ENCODE assay signal across 24 cellular contexts in the genomic region with DNA sequence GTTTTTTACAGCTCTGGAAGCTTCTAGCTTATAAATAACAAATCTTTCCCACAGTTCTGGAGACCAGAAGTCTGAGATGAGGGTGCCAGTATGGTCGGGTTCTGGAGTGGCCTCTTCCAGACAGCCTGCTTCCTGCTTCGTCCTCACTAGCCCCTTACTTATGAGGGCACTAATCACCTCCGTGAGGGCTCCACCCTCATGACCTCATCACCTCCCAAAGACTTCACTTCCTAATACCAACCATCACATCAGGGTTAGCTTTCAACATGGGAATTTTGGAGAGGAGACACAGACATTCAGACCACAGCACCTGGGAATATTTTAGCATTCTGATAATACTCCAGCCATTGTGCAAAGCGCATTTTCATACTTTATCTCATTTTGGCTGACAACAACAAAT.
A peak's percentile ranks its signal among the peaks of the same experiment; 100 is the strongest.
DNase-seq lines count a peak whose midpoint lies in the region; ATAC-seq, FAIRE-seq and TF ChIP-seq lines count a peak whose summit lies in the region.
"Had no signal": no experiment of that assay in that cellular context is flagged by ENCODE, and none has a peak within 500 bp of the region (broad histone marks: within the 10 kb centered on the region; RNA-seq: fewer than 3 reads in every experiment).

No MANE protein-coding gene starts in this region.

- H2AFZ ChIP-seq in HepG2 (ENCODE audit: low read length) = no peak overlapping the region

- in situ Hi-C loops in HepG2 (cut with HindIII; ENCODE audit: extremely low pct_ligation_motif_present, low pct_unique_long_range_greater_than_20kb) = no loop called here

- intact Hi-C loops in HepG2 (cut with micrococcal nuclease; ENCODE audit: unreplicated experiment) (no loop called here), right lobe of liver (cut with DNase I) (loop anchor here in 1 of 2 donors (10.0 kb wide), 1 partner anchor 219 kb away; a partner anchor contains a TSS)
- intact Hi-C loops in dendritic cell treated with granulocyte-macrophage colony-stimulating factor and Interleukin-4, amounts not matched to agents 40 ng/mL and 50 ng/mL, for 4 days (cut with micrococcal nuclease) = no loop called here
- intact Hi-C loops in CD8-positive, alpha-beta T cell (cut with DNase I, micrococcal nuclease) = no loop called here

- TF ChIP-seq RAD21 in HepG2 (CRISPR knock-in tag; IDR thresholded peaks at IDR 0.05) = no peak

- no peaks in the 10 kb centered on the region for H3K27me3 Mint-ChIP-seq in dendritic cell treated with granulocyte-macrophage colony-stimulating factor and Interleukin-4, amounts not matched to agents 40 ng/mL and 50 ng/mL, for 4 days
- H3K27me3 Mint-ChIP-seq in CD8-positive, alpha-beta T cell (ENCODE audit: low read depth) = no peaks in the 10 kb centered on the region
- H3K27me3 Mint-ChIP-seq: B cell; CD4-positive, alpha-beta T cell had no signal

- H3K27ac ChIP-seq in HepG2 (ENCODE audit: extremely low read length, insufficient read depth, low read length) (peak overlapping the region; percentile 39), right lobe of liver (no peak overlapping the region)
- H3K27ac ChIP-seq in CD8-positive, alpha-beta T cell (ENCODE audit: low read depth, low read length) = no peak overlapping the region
- H3K27ac ChIP-seq: 22Rv1; A549; BLaER1 treated with 17β-estradiol and CSF1 and Interleukin-3, amounts not matched to agents 10 nM and 100 nM; C4-2B had no signal

- H3K36me3 ChIP-seq in HepG2 (replicated peaks in 1 of 2; ENCODE audit: control insufficient read depth in 1 of 2, insufficient read depth in 2 of 2, low read length in 2 of 2) (no peaks in the 10 kb centered on the region), right lobe of liver (no peaks in the 10 kb centered on the region)
- H3K36me3 ChIP-seq in CD8-positive, alpha-beta T cell (ENCODE audit: insufficient read depth, low read length) = no peaks in the 10 kb centered on the region
- H3K36me3 ChIP-seq: BLaER1 treated with 17β-estradiol and CSF1 and Interleukin-3, amounts not matched to agents 10 nM and 100 nM had no signal

- no peaks in the 10 kb centered on the region for H3K9me3 Mint-ChIP-seq in dendritic cell treated with granulocyte-macrophage colony-stimulating factor and Interleukin-4, amounts not matched to agents 40 ng/mL and 50 ng/mL, for 4 days
- H3K9me3 Mint-ChIP-seq in CD8-positive, alpha-beta T cell = no peaks in the 10 kb centered on the region
- H3K9me3 Mint-ChIP-seq: CD4-positive, alpha-beta T cell; CD8-positive, alpha-beta memory T cell had no signal

- no TSS peak for BruUV-seq in HepG2 (replicated peaks; lab: Mats Ljungman, UMichigan)

- ATAC-seq in HepG2 = no peak
- ATAC-seq in right lobe of liver = no peak
- ATAC-seq in HG03342 (IDR thresholded peaks at IDR 0.05; ENCODE audit: unreplicated experiment) = no peak
- ATAC-seq in CD8-positive, alpha-beta T cell = no peak
- ATAC-seq: A549, GM12878 had no signal

- H3K36me3 Mint-ChIP-seq in dendritic cell treated with granulocyte-macrophage colony-stimulating factor and Interleukin-4, amounts not matched to agents 40 ng/mL and 50 ng/mL, for 4 days (ENCODE audit: low read depth) = no peaks in the 10 kb centered on the region
- H3K36me3 Mint-ChIP-seq in CD8-positive, alpha-beta T cell = no peaks in the 10 kb centered on the region
- H3K36me3 Mint-ChIP-seq: CD8-positive, alpha-beta memory T cell had no signal

- H3K4me1 Mint-ChIP-seq in dendritic cell treated with granulocyte-macrophage colony-stimulating factor and Interleukin-4, amounts not matched to agents 40 ng/mL and 50 ng/mL, for 4 days (ENCODE audit: low read depth) = peaks cover 45% of the 10 kb centered on the region
- peaks cover 15% of the 10 kb centered on the region for H3K4me1 Mint-ChIP-seq in CD8-positive, alpha-beta T cell (ENCODE audit: low read depth)
- H3K4me1 Mint-ChIP-seq: B cell had no signal

- H3K4me3 ChIP-seq in HepG2 (replicated peaks in 1 of 3; ENCODE audit: insufficient read depth in 1 of 3, low read depth in 2 of 3, low read length in 3 of 3) (no peak overlapping the region), right lobe of liver (no peak overlapping the region)
- H3K4me3 ChIP-seq in CD8-positive, alpha-beta T cell (ENCODE audit: low read depth, low read length) = no peak overlapping the region
- H3K4me3 ChIP-seq: A549; BLaER1 treated with 17β-estradiol and CSF1 and Interleukin-3, amounts not matched to agents 10 nM and 100 nM; GM12878 had no signal

- no peak overlapping the region for H3K9ac ChIP-seq in HepG2 (ENCODE audit: insufficient read depth, low read depth, low read length)
- H3K9ac ChIP-seq: BLaER1 treated with 17β-estradiol and CSF1 and Interleukin-3, amounts not matched to agents 10 nM and 100 nM had no signal

- peak overlapping the region; percentile 35 for H3K27ac Mint-ChIP-seq in dendritic cell treated with granulocyte-macrophage colony-stimulating factor and Interleukin-4, amounts not matched to agents 40 ng/mL and 50 ng/mL, for 4 days
- no peak overlapping the region for H3K27ac Mint-ChIP-seq in CD8-positive, alpha-beta T cell
- H3K27ac Mint-ChIP-seq: B cell; CD4-positive, alpha-beta T cell; CD8-positive, alpha-beta memory T cell had no signal

- no peak for FAIRE-seq in HepG2 (lab: Jason Lieb, UNC)
- FAIRE-seq: A549, GM12878, GM12892, GM18507 had no signal

- TF ChIP-seq EP300 in HepG2 (IDR thresholded peaks at IDR 0.05; ENCODE audit: low read depth in 2 of 2, low read length in 2 of 2) = no peak
- TF ChIP-seq EP300 in HepG2 (CRISPR knock-in tag; IDR thresholded peaks at IDR 0.05; ENCODE audit: borderline replicate concordance) = no peak

- POLR2A ChIA-PET in HepG2 (lab: Yijun Ruan, JAX) = interaction anchor here (1.0 kb wide), 1 partner anchor 222 kb away, joined by 4 read pairs; no protein-coding TSS in a partner anchor
- POLR2A ChIA-PET in CD8-positive, alpha-beta T cell (lab: Charles Lee) = no interaction called here

- H3K9me3 ChIP-seq in HepG2 (ENCODE audit: low read length) (no peaks in the 10 kb centered on the region), right lobe of liver (no peaks in the 10 kb centered on the region)
- H3K9me3 ChIP-seq in CD8-positive, alpha-beta T cell (ENCODE audit: low read length) = no peaks in the 10 kb centered on the region
- H3K9me3 ChIP-seq: A549 had no signal

- no peaks in the 10 kb centered on the region for H3K79me2 ChIP-seq in HepG2 (ENCODE audit: insufficient read depth, low read length)

- H3K4me1 ChIP-seq in HepG2 (ENCODE audit: insufficient read depth, low read length) (peaks cover 42% of the 10 kb centered on the region), right lobe of liver (peaks cover 0 to 20% (median 11%) of the 10 kb centered on the region in 4 donors)
- H3K4me1 ChIP-seq in CD8-positive, alpha-beta T cell (ENCODE audit: insufficient read depth, low read length) = peaks cover 4% of the 10 kb centered on the region

- no peak overlapping the region for H3K4me3 Mint-ChIP-seq in dendritic cell treated with granulocyte-macrophage colony-stimulating factor and Interleukin-4, amounts not matched to agents 40 ng/mL and 50 ng/mL, for 4 days
- H3K4me3 Mint-ChIP-seq in CD8-positive, alpha-beta T cell = no peak overlapping the region
- H3K4me3 Mint-ChIP-seq: B cell; CD4-positive, alpha-beta T cell; CD8-positive, alpha-beta memory T cell had no signal

- TF ChIP-seq POLR2A in HepG2 (IDR thresholded peaks at IDR 0.05; ENCODE audit: insufficient read depth in 1 of 2, low read depth in 2 of 2, low read length in 2 of 2) = no peak
- TF ChIP-seq POLR2A in right lobe of liver (IDR thresholded peaks at IDR 0.05) = no peak

- H3K27me3 ChIP-seq in HepG2 (ENCODE audit: control insufficient read depth in 1 of 2, insufficient read depth in 2 of 2, low read length in 2 of 2) (no peaks in the 10 kb centered on the region), right lobe of liver (no peaks in the 10 kb centered on the region)
- H3K27me3 ChIP-seq in CD8-positive, alpha-beta T cell (ENCODE audit: insufficient read depth, low read length) = no peaks in the 10 kb centered on the region
- H3K27me3 ChIP-seq: BLaER1 treated with 17β-estradiol and CSF1 and Interleukin-3, amounts not matched to agents 10 nM and 100 nM had no signal

- CTCF ChIA-PET in HepG2 (lab: Yijun Ruan, JAX; ENCODE audit: low intra/inter-chr PET ratio, low total read pairs) = no interaction called here
- CTCF ChIA-PET in CD8-positive, alpha-beta T cell (lab: Charles Lee) = interaction anchor here (1.0 kb wide), 1 partner anchor 251 kb away, joined by 3 read pairs; no protein-coding TSS in a partner anchor

- TF ChIP-seq CTCF in HepG2 (CRISPR knock-in tag; IDR thresholded peaks at IDR 0.05) (no peak), right lobe of liver (IDR thresholded peaks at IDR 0.05) (no peak)
- no peak for TF ChIP-seq CTCF in CD8-positive, alpha-beta T cell (IDR thresholded peaks at IDR 0.05)

- H3K4me2 ChIP-seq in HepG2 (ENCODE audit: low read depth, low read length) = no peak overlapping the region
- H3K4me2 ChIP-seq: A549; BLaER1 treated with 17β-estradiol and CSF1 and Interleukin-3, amounts not matched to agents 10 nM and 100 nM had no signal

- no peak for DNase-seq in HepG2 (ENCODE audit: low spot score)
- no peak for DNase-seq in right lobe of liver
- no peak for DNase-seq in CD8-positive, alpha-beta T cell
- DNase-seq: AML-193; CD4-positive, alpha-beta T cell; CD8-positive, alpha-beta memory T cell; COR-L47; DMS 273 treated with DMSO at 0.1 percent for 48 hours; DMS153; DMS53; DMS79; DND-41; EL; GDM1 had no signal

- no peaks in the 10 kb centered on the region for H4K20me1 ChIP-seq in HepG2 (ENCODE audit: insufficient read depth, low read length)
- H4K20me1 ChIP-seq: BLaER1 treated with 17β-estradiol and CSF1 and Interleukin-3, amounts not matched to agents 10 nM and 100 nM had no signal

- 97% methylated on average over 4 of the region's 4 CpGs for WGBS in HepG2 (ENCODE audit: low lambda C conversion rate)
- 91% methylated on average over 1 of the region's 4 CpGs for WGBS in right lobe of liver (ENCODE audit: insufficient coverage, low coverage, low lambda C conversion rate, missing lambda C conversion rate)

TF ChIP-seq in HepG2, 621 proteins besides CTCF, POLR2A, EP300 and RAD21 (continues in another document):
- TF ChIP-seq ZNF432 (CRISPR knock-in tag; IDR thresholded peaks at IDR 0.05; ENCODE audit: borderline replicate concordance) (no peak), ZKSCAN5 (CRISPR knock-in tag; IDR thresholded peaks at IDR 0.05) (no peak), KAT2B (IDR thresholded peaks at IDR 0.05; ENCODE audit: borderline replicate concordance, low read depth, low read length) (no peak), ZNF75D (CRISPR knock-in tag; IDR thresholded peaks at IDR 0.05; ENCODE audit: borderline replicate concordance) (no peak), HMG20B (CRISPR knock-in tag; conservative IDR thresholded peaks at IDR 0.05) (no peak), ZNF629 (CRISPR knock-in tag; conservative IDR thresholded peaks at IDR 0.05) (no peak), ZNF264 (CRISPR knock-in tag; IDR thresholded peaks at IDR 0.05) (peak; percentile 99), ZFP1 (CRISPR knock-in tag; IDR thresholded peaks at IDR 0.05) (no peak), ZMYM4 (CRISPR knock-in tag; IDR thresholded peaks at IDR 0.05) (0 out of 2 replicates have a peak, but pooled peaks have one; percentile 1), PITX1 (CRISPR knock-in tag; IDR thresholded peaks at IDR 0.05) (no peak)
